28 cellular contexts compared by ENCODE assay signal in genomic region chr11:72962717-72963116, GRCh38.
"Had no signal": no experiment of that assay in that cellular context is flagged by ENCODE, and none has a peak within 500 bp of the region (broad histone marks: within the 10 kb centered on the region; RNA-seq: fewer than 3 reads in every experiment).

No MANE protein-coding gene starts in this region.

- H3K27me3 Mint-ChIP-seq: activated CD4-positive, alpha-beta memory T cell treated with anti-CD3 and anti-CD28 coated beads, Interleukin-2, amount 10 ng/mL, durations not matched to agents 7 days and 5 days; activated CD4-positive, alpha-beta T cell treated with anti-CD3 and anti-CD28 coated beads, Interleukin-2, amount 10 ng/mL, durations not matched to agents 7 days and 5 days; activated CD8-positive, alpha-beta memory T cell treated with anti-CD3 and anti-CD28 coated beads, Interleukin-2, amount 10 ng/mL, durations not matched to agents 7 days and 5 days; activated naive CD8-positive, alpha-beta T cell treated with anti-CD3 and anti-CD28 coated beads for 36 hours; brain had no signal

- H3K27me3 ChIP-seq: adrenal gland, cardiac muscle cell, dorsolateral prefrontal cortex, left lung, right atrium auricular region had no signal

- H3K27ac Mint-ChIP-seq: activated CD4-positive, alpha-beta memory T cell treated with anti-CD3 and anti-CD28 coated beads, Interleukin-2, amount 10 ng/mL, durations not matched to agents 7 days and 5 days; activated CD4-positive, alpha-beta T cell treated with anti-CD3 and anti-CD28 coated beads, Interleukin-2, amount 10 ng/mL, durations not matched to agents 7 days and 5 days; activated CD8-positive, alpha-beta memory T cell treated with anti-CD3 and anti-CD28 coated beads, Interleukin-2, amount 10 ng/mL, durations not matched to agents 7 days and 5 days; activated naive CD4-positive, alpha-beta T cell treated with anti-CD3 and anti-CD28 coated beads for 36 hours; activated naive CD8-positive, alpha-beta T cell treated with anti-CD3 and anti-CD28 coated beads for 36 hours; nephron had no signal

- ATAC-seq: activated CD4-positive, CD25-positive, alpha-beta regulatory T cell treated with anti-CD3 and anti-CD28 coated beads, Interleukin-2, amount 50 U/mL, for 24 hours; activated CD8-positive, alpha-beta memory T cell treated with anti-CD3 and anti-CD28 coated beads, Interleukin-2, amount 10 ng/mL, durations not matched to agents 7 days and 5 days; lower lobe of right lung had no signal

- H3K4me3 Mint-ChIP-seq: activated CD4-positive, alpha-beta memory T cell treated with anti-CD3 and anti-CD28 coated beads, Interleukin-2, amount 10 ng/mL, durations not matched to agents 7 days and 5 days; activated CD4-positive, alpha-beta T cell treated with anti-CD3 and anti-CD28 coated beads, Interleukin-2, amount 10 ng/mL, durations not matched to agents 7 days and 5 days; activated CD8-positive, alpha-beta memory T cell treated with anti-CD3 and anti-CD28 coated beads, Interleukin-2, amount 10 ng/mL, durations not matched to agents 7 days and 5 days; activated naive CD4-positive, alpha-beta T cell treated with anti-CD3 and anti-CD28 coated beads for 36 hours; activated naive CD8-positive, alpha-beta T cell treated with anti-CD3 and anti-CD28 coated beads for 36 hours; brain; nephron had no signal

- H3K9me3 ChIP-seq: adrenal gland, left lung, lower lobe of right lung, right atrium auricular region, thoracic aorta had no signal

- H3K4me3 ChIP-seq: adrenal gland, cardiac muscle cell, coronary artery, dorsolateral prefrontal cortex, left lung, lower lobe of right lung, right atrium auricular region, thoracic aorta had no signal

- H3K9me3 Mint-ChIP-seq: activated CD4-positive, alpha-beta memory T cell treated with anti-CD3 and anti-CD28 coated beads, Interleukin-2, amount 10 ng/mL, durations not matched to agents 7 days and 5 days; activated naive CD4-positive, alpha-beta T cell treated with anti-CD3 and anti-CD28 coated beads for 36 hours; activated naive CD8-positive, alpha-beta T cell treated with anti-CD3 and anti-CD28 coated beads for 36 hours; brain; nephron had no signal

- H3K27ac ChIP-seq: adrenal gland, cardiac muscle cell, coronary artery, dorsolateral prefrontal cortex, lower lobe of right lung, parathyroid adenoma, right atrium auricular region, thoracic aorta, VCaP had no signal

- H3K36me3 ChIP-seq: adrenal gland, cardiac muscle cell, left lung, lower lobe of right lung, right atrium auricular region had no signal

- DNase-seq: activated CD4-positive, alpha-beta memory T cell treated with anti-CD3 and anti-CD28 coated beads, Interleukin-2, amount 10 ng/mL, durations not matched to agents 7 days and 5 days; activated CD4-positive, alpha-beta T cell treated with anti-CD3 and anti-CD28 coated beads, Interleukin-2, amount 10 ng/mL, durations not matched to agents 7 days and 5 days; activated CD8-positive, alpha-beta memory T cell treated with anti-CD3 and anti-CD28 coated beads, Interleukin-2, amount 10 ng/mL, durations not matched to agents 7 days and 5 days; activated effector memory CD4-positive, alpha-beta T cell treated with Interleukin-2 at 50 U/mL for 16 hours; activated naive CD4-positive, alpha-beta T cell treated with anti-CD3 and anti-CD28 coated beads for 36 hours; activated naive CD8-positive, alpha-beta T cell treated with anti-CD3 and anti-CD28 coated beads for 36 hours; adrenal gland; aorta; cerebellar nuclear complex; dorsolateral prefrontal cortex; effector memory CD4-positive, alpha-beta T cell; kidney glomerular epithelial cell; left lung; lower lobe of right lung; stimulated activated CD4-positive, alpha-beta T cell treated with anti-CD3 and anti-CD28 coated beads, Interleukin-15, amount 100 ng/mL, for 24 hours; stimulated activated CD4-positive, alpha-beta T cell treated with anti-CD3 and anti-CD28 coated beads, Interleukin-2, amount 100 ng/mL, for 24 hours; stimulated activated naive CD4-positive, alpha-beta T cell treated with Interleukin-2 at 50 U/mL for 16 hours; T-helper 9 cell; trophoblast cell had no signal

- H3K4me1 Mint-ChIP-seq: brain, nephron had no signal

- H3K4me1 ChIP-seq: adrenal gland, lower lobe of right lung, parathyroid adenoma had no signal
